ENCODE assay signal across 1 cellular context in genomic region chr5:121164632-121165031, GRCh38.
TF ChIP-seq lines count a peak whose summit lies in the region.

No MANE protein-coding gene starts in this region.

TF ChIP-seq in K562, 482 proteins besides CTCF, POLR2A, EP300 and RAD21 (continued from another document and continues in another):
- TF ChIP-seq CHD7 (IDR thresholded peaks at IDR 0.05; ENCODE audit: low read depth, low read length) (no peak), ZEB2 (IDR thresholded peaks at IDR 0.05) (no peak), MAX (CRISPR knock-in tag; IDR thresholded peaks at IDR 0.05) (no peak), MGA (IDR thresholded peaks at IDR 0.05) (peak; percentile 43; the same call in 1 of the 2 replicates), ZNF398 (CRISPR knock-in tag; IDR thresholded peaks at IDR 0.05) (no peak), ZC3H4 (CRISPR knock-in tag; IDR thresholded peaks at IDR 0.05; ENCODE audit: borderline replicate concordance) (no peak), ELK3 (CRISPR knock-in tag; IDR thresholded peaks at IDR 0.05) (no peak), ZBED1 (IDR thresholded peaks at IDR 0.05) (no peak), FOXO4 (CRISPR knock-in tag; IDR thresholded peaks at IDR 0.05) (no peak), E2F6 (IDR thresholded peaks at IDR 0.05; ENCODE audit: borderline replicate concordance in 1 of 2, extremely low read depth in 1 of 2, insufficient read depth in 1 of 2, insufficient read length in 1 of 2, low read depth in 1 of 2, low read length in 1 of 2, poor library complexity in 1 of 2, severe bottlenecking in 1 of 2) (peak in 1 of 2 experiments; percentile 36)
